In genomic region chr12:57759360-57759980, GRCh38 we compare ENCODE assay signal across 8 cellular contexts. TPM values are rescaled to one million over a fixed set of nuclear protein-coding genes. Genes with fewer than 3 reads are reported as not detected.
DNase-seq lines count a peak whose midpoint lies in the region; ATAC-seq and TF ChIP-seq lines count a peak whose summit lies in the region.

No MANE protein-coding gene starts in this region.

- no TSS peak for BruUV-seq in HCT116 (replicated peaks; lab: Mats Ljungman, UMichigan)

- H3K27me3 Mint-ChIP-seq in CD8-positive, alpha-beta T cell (ENCODE audit: low read depth) = peaks cover 7% of the 10 kb centered on the region

- no peaks in the 10 kb centered on the region for H3K9me3 ChIP-seq in CD8-positive, alpha-beta T cell (ENCODE audit: low read length)
- H3K9me3 ChIP-seq in HCT116 (ENCODE audit: control insufficient read depth in 1 of 2, insufficient read depth in 1 of 2, low read depth in 1 of 2, low read length in 2 of 2) = no peaks in the 10 kb centered on the region
- H3K9me3 ChIP-seq in WERI-Rb-1 (ENCODE audit: severe bottlenecking) = no peaks in the 10 kb centered on the region

- H3K9me2 ChIP-seq in HCT116 (ENCODE audit: insufficient read depth) = no peaks in the 10 kb centered on the region

- no peak overlapping the region for H3K4me2 ChIP-seq in HCT116 (ENCODE audit: low read length)

- peak overlapping the region; percentile 10 for H3K27ac Mint-ChIP-seq in CD8-positive, alpha-beta T cell

- no peak overlapping the region for H3K9ac ChIP-seq in HCT116 (ENCODE audit: low read length)

- H4K20me1 ChIP-seq in HCT116 (ENCODE audit: insufficient read depth) = no peaks in the 10 kb centered on the region

- RAD21 ChIA-PET in HCT116 (lab: Charles Lee; ENCODE audit: low non-redundant PET in 1 of 2, low total read pairs in 2 of 2, uncharacterized antibody in 2 of 2, unreplicated experiment in 2 of 2) = no interaction called here

- H3K36me3 ChIP-seq in CD8-positive, alpha-beta T cell (ENCODE audit: insufficient read depth, low read length) = no peaks in the 10 kb centered on the region
- H3K36me3 ChIP-seq in HCT116 (ENCODE audit: control insufficient read depth in 1 of 2, insufficient read depth in 2 of 2, low read length in 2 of 2) (peaks cover 0 to 7% of the 10 kb centered on the region in 2 experiments; a peak in 2 of 4 replicates), WERI-Rb-1 (peaks cover 62% of the 10 kb centered on the region)

- no peak overlapping the region for H3K27ac ChIP-seq in CD8-positive, alpha-beta T cell (ENCODE audit: low read depth, low read length)
- no peak overlapping the region for H3K27ac ChIP-seq in HCT116 (ENCODE audit: low read depth, low read length)
- no peak overlapping the region for H3K27ac ChIP-seq in WERI-Rb-1

- ATAC-seq in CD8-positive, alpha-beta T cell = no peak
- ATAC-seq in HCT116 = peak; percentile 43
- no peak for ATAC-seq in GM18858 (IDR thresholded peaks at IDR 0.05; ENCODE audit: unreplicated experiment)
- ATAC-seq in GM21390 (IDR thresholded peaks at IDR 0.05; ENCODE audit: unreplicated experiment) = no peak
- ATAC-seq in HG02970 (IDR thresholded peaks at IDR 0.05; ENCODE audit: low FRiP score, unreplicated experiment) = no peak

- peaks cover 18% of the 10 kb centered on the region for H3K4me1 ChIP-seq in CD8-positive, alpha-beta T cell (ENCODE audit: insufficient read depth, low read length)
- H3K4me1 ChIP-seq in HCT116 (ENCODE audit: control insufficient read depth in 1 of 2, insufficient read depth in 2 of 2, low read length in 2 of 2) = peaks cover 6 to 21% of the 10 kb centered on the region in 2 experiments

- peaks cover 37% of the 10 kb centered on the region for H3K4me1 Mint-ChIP-seq in CD8-positive, alpha-beta T cell (ENCODE audit: low read depth)

- no peak overlapping the region for H2AFZ ChIP-seq in HCT116 (ENCODE audit: low read depth, low read length, poor library complexity, severe bottlenecking)

- H3K27me3 ChIP-seq in CD8-positive, alpha-beta T cell (ENCODE audit: insufficient read depth, low read length) = no peaks in the 10 kb centered on the region
- H3K27me3 ChIP-seq in HCT116 (ENCODE audit: insufficient read depth, low read length) (no peaks in the 10 kb centered on the region), WERI-Rb-1 (ENCODE audit: insufficient read depth, low read depth, severe bottlenecking) (no peaks in the 10 kb centered on the region)

- peak in 4 of 7 experiments; percentile 31 to 55 (median 44) for DNase-seq in CD8-positive, alpha-beta T cell
- DNase-seq in HCT116 (ENCODE audit: low read depth, low spot score) (no peak), WERI-Rb-1 (peak; percentile 59), glomerular visceral epithelial cell (ENCODE audit: extremely low spot score) (peak; percentile 46), CD1c-positive myeloid dendritic cell (ENCODE audit: extremely low spot score) (no peak)

- no peaks in the 10 kb centered on the region for H3K79me2 ChIP-seq in HCT116 (ENCODE audit: insufficient read depth, low read length)

- no peak for TF ChIP-seq POLR2A in HCT116 (IDR thresholded peaks at IDR 0.05; ENCODE audit: borderline replicate concordance, extremely low read depth, insufficient read depth, insufficient read length)

- CTCF ChIA-PET in CD8-positive, alpha-beta T cell (lab: Charles Lee) = interaction anchor here (0.7 to 2.6 kb wide), 29 partner anchors 9 to 648 kb away, joined by 3 to 17 read pairs (median 4); partner anchors contain the start of genes AVIL, CYP27B1, EEF1AKMT3 and METTL1
- CTCF ChIA-PET in HCT116 (lab: Charles Lee) = interaction anchor here (0.6 to 1.0 kb wide), 6 partner anchors 13 to 33 kb away, joined by 3 to 5 read pairs (median 3); partner anchors contain the start of genes EEF1AKMT3, METTL1 and TSFM

- intact Hi-C loops in CD8-positive, alpha-beta T cell (cut with DNase I, micrococcal nuclease) = no loop called here
- intact Hi-C loops in HCT116 (cut with micrococcal nuclease) = loop anchor here (1.0 kb wide), 1 partner anchor 146 kb away; no protein-coding TSS in a partner anchor

- H3K4me3 Mint-ChIP-seq in CD8-positive, alpha-beta T cell = no peak overlapping the region

- peaks cover 30% of the 10 kb centered on the region for H3K36me3 Mint-ChIP-seq in CD8-positive, alpha-beta T cell

- POLR2A ChIA-PET in CD8-positive, alpha-beta T cell (lab: Charles Lee) = interaction anchor here (1.0 to 1.3 kb wide), 2 partner anchors 13 to 146 kb away, joined by 3 read pairs; partner anchors contain the start of genes EEF1AKMT3 and METTL1
- POLR2A ChIA-PET in HCT116 (lab: Charles Lee) = interaction anchor here (0.8 kb wide), 1 partner anchor 13 kb away, joined by 3 read pairs; the partner anchor contains the start of genes EEF1AKMT3 and METTL1

- no peaks in the 10 kb centered on the region for H3K9me3 Mint-ChIP-seq in CD8-positive, alpha-beta T cell

- peak; percentile 56 for TF ChIP-seq CTCF in CD8-positive, alpha-beta T cell (IDR thresholded peaks at IDR 0.05)
- TF ChIP-seq CTCF in HCT116 (IDR thresholded peaks at IDR 0.05 in 2 of 3, conservative IDR thresholded peaks at IDR 0.05 in 1 of 3; ENCODE audit: borderline replicate concordance in 1 of 3, insufficient read depth in 1 of 3, low read depth in 2 of 3, low read length in 2 of 3) (peak in 2 of 3 experiments; percentile 54 to 70; a peak in 4 of 6 replicates), WERI-Rb-1 (IDR thresholded peaks at IDR 0.05; ENCODE audit: low read depth, low read length) (peak; percentile 71)

- no peak overlapping the region for H3K4me3 ChIP-seq in CD8-positive, alpha-beta T cell (ENCODE audit: low read depth, low read length)
- H3K4me3 ChIP-seq in HCT116 (replicated peaks in 1 of 2; ENCODE audit: low read depth in 1 of 2, low read length in 2 of 2) (no peak overlapping the region), WERI-Rb-1 (ENCODE audit: low read depth, low read length) (no peak overlapping the region)

- no peak for TF ChIP-seq RAD21 in HCT116 (IDR thresholded peaks at IDR 0.05; ENCODE audit: low read depth)

TF ChIP-seq in HCT116, 20 proteins besides CTCF, POLR2A, EP300 and RAD21 (continues in another document):
- no peak for TF ChIP-seq TCF7L2 (IDR thresholded peaks at IDR 0.05; ENCODE audit: borderline replicate concordance, extremely low read depth, insufficient read depth, insufficient read length)
- no peak for TF ChIP-seq SP1 (IDR thresholded peaks at IDR 0.05; ENCODE audit: low read depth)
- TF ChIP-seq REST (IDR thresholded peaks at IDR 0.05; ENCODE audit: low read depth) = no peak
- TF ChIP-seq EGR1 (IDR thresholded peaks at IDR 0.05; ENCODE audit: low read depth) = no peak
- no peak for TF ChIP-seq MAX (IDR thresholded peaks at IDR 0.05)
- TF ChIP-seq CBX3 (IDR thresholded peaks at IDR 0.05; ENCODE audit: low read depth) = no peak
- TF ChIP-seq ELF1 (IDR thresholded peaks at IDR 0.05; ENCODE audit: borderline replicate concordance, low read depth) = no peak
- no peak for TF ChIP-seq POLR2AphosphoS5 (IDR thresholded peaks at IDR 0.05; ENCODE audit: low read depth, low read length)

RNA-seq across cellular contexts. Expression of gene MARCHF9, which starts 4.6 kb away (rescaled TPM):
- 10 to 100 TPM; 23.1 to 25.1 TPM for total RNA-seq in CD8-positive, alpha-beta T cell
- total RNA-seq in HCT116 (2021; ENCODE audit: unreplicated experiment) = 21.8 TPM
- 17.5 and 17.8 TPM in 2 replicates for polyA plus RNA-seq in HCT116 (2012)

RNA-seq across cellular contexts. Expression of gene CDK4, which starts 7.4 kb away (rescaled TPM):
- total RNA-seq in CD8-positive, alpha-beta T cell = 10 to 100 TPM in 1 of 2 experiments, 1 to 10 TPM in 1; 8.5 to 10.0 TPM
- 206 TPM for total RNA-seq in HCT116 (2021; ENCODE audit: unreplicated experiment)
- polyA plus RNA-seq in HCT116 (2012) = 160 and 199 TPM in 2 replicates

RNA-seq across cellular contexts. Expression of gene CYP27B1, which starts 7.4 kb away (rescaled TPM):
- 1 to 10 TPM; 2.0 to 2.2 TPM for total RNA-seq in CD8-positive, alpha-beta T cell
- total RNA-seq in HCT116 (2021; ENCODE audit: unreplicated experiment) = 11.6 TPM
- 7.2 and 8.2 TPM in 2 replicates for polyA plus RNA-seq in HCT116 (2012)

RNA-seq across cellular contexts. Expression of gene METTL1, which starts 12.4 kb away (rescaled TPM):
- 10 to 100 TPM; 14.0 to 20.0 TPM for total RNA-seq in CD8-positive, alpha-beta T cell
- 56.6 TPM for total RNA-seq in HCT116 (2021; ENCODE audit: unreplicated experiment)
- polyA plus RNA-seq in HCT116 (2012) = 36.3 and 49.0 TPM in 2 replicates

RNA-seq across cellular contexts. Expression of gene EEF1AKMT3, which starts 12.9 kb away (rescaled TPM):
- total RNA-seq in CD8-positive, alpha-beta T cell = 1 to 10 TPM in 1 of 2 experiments, under 1 TPM in 1; 0.81 to 1.7 TPM
- total RNA-seq in HCT116 (2021; ENCODE audit: unreplicated experiment) = 5.0 TPM
- polyA plus RNA-seq in HCT116 (2012) = 7.9 and 10.0 TPM in 2 replicates

Comparison
In these comparisons a context has a peak if more than half of its experiments do, and no peak if none do; other contexts are left out.
1. DNase-seq: peak in CD8-positive, alpha-beta T cell (4 of 7), WERI-Rb-1 (single experiment) and glomerular visceral epithelial cell (single experiment); none in HCT116 (single experiment) and CD1c-positive myeloid dendritic cell (single experiment).
2. RNA of gene CDK4, which starts 7.4 kb away (total RNA-seq): 206 TPM in HCT116 (single experiment); 8.5 to 10.0 TPM in CD8-positive, alpha-beta T cell; every median in the first group is over 10 times any median in the second.
3. Peak in every context shown above with its lines, with median percentiles within 50 percentile points of each other: CTCF ChIP-seq.